Comparison of ENCODE assay signal across 1 cellular context in the genomic region with DNA sequence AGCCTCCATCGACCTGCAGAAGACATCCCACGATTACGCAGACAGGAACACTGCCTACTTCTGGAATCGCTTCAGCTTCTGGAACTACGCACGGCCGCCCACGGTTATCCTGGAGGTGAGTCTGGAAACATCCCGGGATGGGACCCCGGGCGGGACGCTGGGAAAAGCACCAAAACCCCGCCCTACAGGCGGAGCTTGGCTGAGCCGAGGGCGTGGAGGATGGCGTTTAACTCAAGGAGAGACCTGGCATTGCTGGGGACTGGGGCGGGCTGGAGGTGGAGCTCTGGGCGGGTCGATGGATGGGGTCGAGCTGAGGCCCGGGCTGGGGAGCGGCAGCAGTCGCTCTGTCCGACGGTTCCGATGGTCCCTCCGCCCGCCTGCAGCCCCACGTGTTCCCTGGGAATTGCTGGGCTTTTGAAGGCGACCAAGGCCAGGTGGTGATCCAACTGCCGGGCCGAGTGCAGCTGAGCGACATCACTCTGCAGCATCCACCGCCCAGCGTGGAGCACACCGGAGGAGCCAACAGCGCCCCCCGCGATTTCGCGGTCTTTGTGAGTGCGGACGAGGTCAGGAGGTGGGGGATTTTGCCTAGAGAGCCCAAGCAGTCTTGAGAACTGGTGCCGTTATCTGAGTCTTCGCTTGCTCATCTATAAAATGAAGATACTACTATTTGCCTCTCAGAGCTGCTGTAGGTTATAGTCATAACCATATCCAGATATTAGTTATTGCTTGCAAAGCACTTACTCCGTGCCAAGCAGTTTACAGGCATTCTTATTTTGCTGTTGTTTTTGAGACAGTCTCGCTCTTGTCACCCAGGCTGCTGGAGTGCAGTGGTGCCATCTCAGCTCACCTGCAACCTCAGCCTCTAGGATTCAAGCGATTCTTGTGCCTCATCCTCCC.
A peak's percentile ranks its signal among the peaks of the same experiment; 100 is the strongest.
TF ChIP-seq lines count a peak whose summit lies in the region.

No MANE protein-coding gene starts in this region.

TF ChIP-seq in HEK293, 187 proteins besides CTCF, POLR2A, EP300 and RAD21 (continued from another document and continues in another):
- TF ChIP-seq, protein P1, sequence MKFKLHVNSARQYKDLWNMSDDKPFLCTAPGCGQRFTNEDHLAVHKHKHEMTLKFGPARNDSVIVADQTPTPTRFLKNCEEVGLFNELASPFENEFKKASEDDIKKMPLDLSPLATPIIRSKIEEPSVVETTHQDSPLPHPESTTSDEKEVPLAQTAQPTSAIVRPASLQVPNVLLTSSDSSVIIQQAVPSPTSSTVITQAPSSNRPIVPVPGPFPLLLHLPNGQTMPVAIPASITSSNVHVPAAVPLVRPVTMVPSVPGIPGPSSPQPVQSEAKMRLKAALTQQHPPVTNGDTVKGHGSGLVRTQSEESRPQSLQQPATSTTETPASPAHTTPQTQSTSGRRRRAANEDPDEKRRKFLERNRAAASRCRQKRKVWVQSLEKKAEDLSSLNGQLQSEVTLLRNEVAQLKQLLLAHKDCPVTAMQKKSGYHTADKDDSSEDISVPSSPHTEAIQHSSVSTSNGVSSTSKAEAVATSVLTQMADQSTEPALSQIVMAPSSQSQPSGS (tag by site-specific recombination; IDR thresholded peaks at IDR 0.05; ENCODE audit: low read depth): no peak
- TF ChIP-seq SETDB1 (IDR thresholded peaks at IDR 0.05; ENCODE audit: insufficient read length, low read length): no peak
- TF ChIP-seq KLF9 (tag by site-specific recombination; IDR thresholded peaks at IDR 0.05; ENCODE audit: low read depth): peak; percentile 64; the same call in 1 of the 2 replicates
- TF ChIP-seq ZNF785 (tag by site-specific recombination; IDR thresholded peaks at IDR 0.05): no peak
- TF ChIP-seq ZFP37 (tag by site-specific recombination; IDR thresholded peaks at IDR 0.05): peak; percentile 80; the same call in 1 of the 2 replicates
- no peak for TF ChIP-seq ZNF23 (tag by site-specific recombination; IDR thresholded peaks at IDR 0.05; ENCODE audit: borderline replicate concordance)
- no peak for TF ChIP-seq ZNF311 (tag by site-specific recombination; IDR thresholded peaks at IDR 0.05; ENCODE audit: borderline replicate concordance)
- TF ChIP-seq ZNF214 (tag by site-specific recombination; IDR thresholded peaks at IDR 0.05; ENCODE audit: borderline replicate concordance): no peak
- no peak for TF ChIP-seq ZBTB7A (tag by site-specific recombination; IDR thresholded peaks at IDR 0.05; ENCODE audit: low read depth)
- TF ChIP-seq BCL11A (tag by site-specific recombination; IDR thresholded peaks at IDR 0.05; ENCODE audit: low read depth): peak; percentile 78; the same call in 1 of the 2 replicates
- no peak for TF ChIP-seq ZNF114 (tag by site-specific recombination; IDR thresholded peaks at IDR 0.05)
- TF ChIP-seq, protein P2, sequence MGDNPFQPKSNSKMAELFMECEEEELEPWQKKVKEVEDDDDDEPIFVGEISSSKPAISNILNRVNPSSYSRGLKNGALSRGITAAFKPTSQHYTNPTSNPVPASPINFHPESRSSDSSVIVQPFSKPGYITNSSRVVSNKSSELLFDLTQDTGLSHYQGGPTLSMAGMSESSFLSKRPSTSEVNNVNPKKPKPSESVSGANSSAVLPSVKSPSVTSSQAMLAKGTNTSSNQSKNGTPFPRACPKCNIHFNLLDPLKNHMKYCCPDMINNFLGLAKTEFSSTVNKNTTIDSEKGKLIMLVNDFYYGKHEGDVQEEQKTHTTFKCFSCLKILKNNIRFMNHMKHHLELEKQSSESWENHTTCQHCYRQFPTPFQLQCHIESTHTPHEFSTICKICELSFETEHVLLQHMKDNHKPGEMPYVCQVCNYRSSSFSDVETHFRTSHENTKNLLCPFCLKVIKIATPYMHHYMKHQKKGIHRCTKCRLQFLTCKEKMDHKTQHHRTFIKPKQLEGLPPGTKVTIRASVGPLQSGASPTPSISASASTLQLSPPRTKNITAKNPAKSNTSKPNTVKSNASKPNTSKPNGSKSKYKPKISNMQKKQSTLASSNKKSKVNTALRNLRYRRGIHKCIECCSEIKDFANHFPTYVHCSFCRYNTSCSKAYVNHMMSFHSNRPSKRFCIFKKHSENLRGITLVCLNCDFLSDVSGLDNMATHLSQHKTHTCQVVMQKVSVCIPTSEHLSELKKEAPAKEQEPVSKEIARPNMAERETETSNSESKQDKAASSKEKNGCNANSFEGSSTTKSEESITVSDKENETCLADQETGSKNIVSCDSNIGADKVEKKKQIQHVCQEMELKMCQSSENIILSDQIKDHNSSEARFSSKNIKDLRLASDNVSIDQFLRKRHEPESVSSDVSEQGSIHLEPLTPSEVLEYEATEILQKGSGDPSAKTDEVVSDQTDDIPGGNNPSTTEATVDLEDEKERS (tag by site-specific recombination; IDR thresholded peaks at IDR 0.05): 0 out of 2 replicates have a peak, but pooled peaks have one; percentile 50
- peak; percentile 90 for TF ChIP-seq ZNF600 (tag by site-specific recombination; IDR thresholded peaks at IDR 0.05)
- peak; percentile 72 for TF ChIP-seq ZIC2 (tag by site-specific recombination; IDR thresholded peaks at IDR 0.05)
- peak; percentile 40; the same call in 1 of the 2 replicates for TF ChIP-seq KLF16 (tag by site-specific recombination; IDR thresholded peaks at IDR 0.05)
- TF ChIP-seq ZBTB21 (tag by site-specific recombination; IDR thresholded peaks at IDR 0.05): no peak
- peak; percentile 93 for TF ChIP-seq ZBTB48 (tag by site-specific recombination; IDR thresholded peaks at IDR 0.05)
- peak; percentile 91 for TF ChIP-seq ZNF335 (tag by site-specific recombination; conservative IDR thresholded peaks at IDR 0.05)
- 0 out of 2 replicates have a peak, but pooled peaks have one; percentile 29 for TF ChIP-seq TRIM28 (IDR thresholded peaks at IDR 0.05; ENCODE audit: borderline replicate concordance, low read length)
- TF ChIP-seq ZBTB17 (tag by site-specific recombination; IDR thresholded peaks at IDR 0.05): peak; percentile 98
- TF ChIP-seq GFI1B (tag by site-specific recombination; IDR thresholded peaks at IDR 0.05): no peak
- no peak for TF ChIP-seq ZNF350 (tag by site-specific recombination; IDR thresholded peaks at IDR 0.05)
- TF ChIP-seq, protein P3, sequence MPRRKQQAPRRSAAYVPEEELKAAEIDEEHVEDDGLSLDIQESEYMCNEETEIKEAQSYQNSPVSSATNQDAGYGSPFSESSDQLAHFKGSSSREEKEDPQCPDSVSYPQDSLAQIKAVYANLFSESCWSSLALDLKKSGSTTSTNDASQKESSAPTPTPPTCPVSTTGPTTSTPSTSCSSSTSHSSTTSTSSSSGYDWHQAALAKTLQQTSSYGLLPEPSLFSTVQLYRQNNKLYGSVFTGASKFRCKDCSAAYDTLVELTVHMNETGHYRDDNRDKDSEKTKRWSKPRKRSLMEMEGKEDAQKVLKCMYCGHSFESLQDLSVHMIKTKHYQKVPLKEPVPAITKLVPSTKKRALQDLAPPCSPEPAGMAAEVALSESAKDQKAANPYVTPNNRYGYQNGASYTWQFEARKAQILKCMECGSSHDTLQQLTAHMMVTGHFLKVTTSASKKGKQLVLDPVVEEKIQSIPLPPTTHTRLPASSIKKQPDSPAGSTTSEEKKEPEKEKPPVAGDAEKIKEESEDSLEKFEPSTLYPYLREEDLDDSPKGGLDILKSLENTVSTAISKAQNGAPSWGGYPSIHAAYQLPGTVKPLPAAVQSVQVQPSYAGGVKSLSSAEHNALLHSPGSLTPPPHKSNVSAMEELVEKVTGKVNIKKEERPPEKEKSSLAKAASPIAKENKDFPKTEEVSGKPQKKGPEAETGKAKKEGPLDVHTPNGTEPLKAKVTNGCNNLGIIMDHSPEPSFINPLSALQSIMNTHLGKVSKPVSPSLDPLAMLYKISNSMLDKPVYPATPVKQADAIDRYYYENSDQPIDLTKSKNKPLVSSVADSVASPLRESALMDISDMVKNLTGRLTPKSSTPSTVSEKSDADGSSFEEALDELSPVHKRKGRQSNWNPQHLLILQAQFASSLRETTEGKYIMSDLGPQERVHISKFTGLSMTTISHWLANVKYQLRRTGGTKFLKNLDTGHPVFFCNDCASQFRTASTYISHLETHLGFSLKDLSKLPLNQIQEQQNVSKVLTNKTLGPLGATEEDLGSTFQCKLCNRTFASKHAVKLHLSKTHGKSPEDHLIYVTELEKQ (tag by site-specific recombination; IDR thresholded peaks at IDR 0.05; ENCODE audit: borderline replicate concordance): peak; percentile 35; the same call in 1 of the 2 replicates
- no peak for TF ChIP-seq ZFP41 (tag by site-specific recombination; IDR thresholded peaks at IDR 0.05; ENCODE audit: borderline replicate concordance)
- no peak for TF ChIP-seq ZNF324 (tag by site-specific recombination; IDR thresholded peaks at IDR 0.05)
- TF ChIP-seq ZNF146 (tag by site-specific recombination; IDR thresholded peaks at IDR 0.05): no peak
- no peak for TF ChIP-seq ZNF548 (tag by site-specific recombination; IDR thresholded peaks at IDR 0.05)
- no peak for TF ChIP-seq ZNF19 (tag by site-specific recombination; IDR thresholded peaks at IDR 0.05; ENCODE audit: low read depth)
- TF ChIP-seq ZNF266 (tag by site-specific recombination; IDR thresholded peaks at IDR 0.05; ENCODE audit: low read depth): no peak
- no peak for TF ChIP-seq SCRT2 (tag by site-specific recombination; IDR thresholded peaks at IDR 0.05)
- TF ChIP-seq MYNN (tag by site-specific recombination; IDR thresholded peaks at IDR 0.05; ENCODE audit: borderline replicate concordance): no peak
- TF ChIP-seq, protein P4, sequence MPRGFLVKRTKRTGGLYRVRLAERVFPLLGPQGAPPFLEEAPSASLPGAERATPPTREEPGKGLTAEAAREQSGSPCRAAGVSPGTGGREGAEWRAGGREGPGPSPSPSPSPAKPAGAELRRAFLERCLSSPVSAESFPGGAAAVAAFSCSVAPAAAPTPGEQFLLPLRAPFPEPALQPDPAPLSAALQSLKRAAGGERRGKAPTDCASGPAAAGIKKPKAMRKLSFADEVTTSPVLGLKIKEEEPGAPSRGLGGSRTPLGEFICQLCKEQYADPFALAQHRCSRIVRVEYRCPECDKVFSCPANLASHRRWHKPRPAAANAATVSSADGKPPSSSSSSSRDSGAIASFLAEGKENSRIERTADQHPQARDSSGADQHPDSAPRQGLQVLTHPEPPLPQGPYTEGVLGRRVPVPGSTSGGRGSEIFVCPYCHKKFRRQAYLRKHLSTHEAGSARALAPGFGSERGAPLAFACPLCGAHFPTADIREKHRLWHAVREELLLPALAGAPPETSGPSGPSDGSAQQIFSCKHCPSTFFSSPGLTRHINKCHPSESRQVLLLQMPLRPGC (tag by site-specific recombination; IDR thresholded peaks at IDR 0.05): peak; percentile 57; the same call in 1 of the 2 replicates
- TF ChIP-seq ZNF558 (tag by site-specific recombination; IDR thresholded peaks at IDR 0.05): no peak
- TF ChIP-seq, protein P5, sequence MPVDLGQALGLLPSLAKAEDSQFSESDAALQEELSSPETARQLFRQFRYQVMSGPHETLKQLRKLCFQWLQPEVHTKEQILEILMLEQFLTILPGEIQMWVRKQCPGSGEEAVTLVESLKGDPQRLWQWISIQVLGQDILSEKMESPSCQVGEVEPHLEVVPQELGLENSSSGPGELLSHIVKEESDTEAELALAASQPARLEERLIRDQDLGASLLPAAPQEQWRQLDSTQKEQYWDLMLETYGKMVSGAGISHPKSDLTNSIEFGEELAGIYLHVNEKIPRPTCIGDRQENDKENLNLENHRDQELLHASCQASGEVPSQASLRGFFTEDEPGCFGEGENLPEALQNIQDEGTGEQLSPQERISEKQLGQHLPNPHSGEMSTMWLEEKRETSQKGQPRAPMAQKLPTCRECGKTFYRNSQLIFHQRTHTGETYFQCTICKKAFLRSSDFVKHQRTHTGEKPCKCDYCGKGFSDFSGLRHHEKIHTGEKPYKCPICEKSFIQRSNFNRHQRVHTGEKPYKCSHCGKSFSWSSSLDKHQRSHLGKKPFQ (tag by site-specific recombination; IDR thresholded peaks at IDR 0.05): peak; percentile 43; the same call in 1 of the 2 replicates
- peak; percentile 79 for TF ChIP-seq ZBTB8A (tag by site-specific recombination; IDR thresholded peaks at IDR 0.05)
- TF ChIP-seq, protein P6, sequence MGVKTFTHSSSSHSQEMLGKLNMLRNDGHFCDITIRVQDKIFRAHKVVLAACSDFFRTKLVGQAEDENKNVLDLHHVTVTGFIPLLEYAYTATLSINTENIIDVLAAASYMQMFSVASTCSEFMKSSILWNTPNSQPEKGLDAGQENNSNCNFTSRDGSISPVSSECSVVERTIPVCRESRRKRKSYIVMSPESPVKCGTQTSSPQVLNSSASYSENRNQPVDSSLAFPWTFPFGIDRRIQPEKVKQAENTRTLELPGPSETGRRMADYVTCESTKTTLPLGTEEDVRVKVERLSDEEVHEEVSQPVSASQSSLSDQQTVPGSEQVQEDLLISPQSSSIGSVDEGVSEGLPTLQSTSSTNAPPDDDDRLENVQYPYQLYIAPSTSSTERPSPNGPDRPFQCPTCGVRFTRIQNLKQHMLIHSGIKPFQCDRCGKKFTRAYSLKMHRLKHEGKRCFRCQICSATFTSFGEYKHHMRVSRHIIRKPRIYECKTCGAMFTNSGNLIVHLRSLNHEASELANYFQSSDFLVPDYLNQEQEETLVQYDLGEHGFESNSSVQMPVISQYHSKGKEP (tag by site-specific recombination; IDR thresholded peaks at IDR 0.05): 0 out of 2 replicates have a peak, but pooled peaks have one; percentile 16
- TF ChIP-seq KLF7 (tag by site-specific recombination; IDR thresholded peaks at IDR 0.05; ENCODE audit: borderline replicate concordance): peak; percentile 74; the same call in 1 of the 2 replicates
- TF ChIP-seq, protein P7, sequence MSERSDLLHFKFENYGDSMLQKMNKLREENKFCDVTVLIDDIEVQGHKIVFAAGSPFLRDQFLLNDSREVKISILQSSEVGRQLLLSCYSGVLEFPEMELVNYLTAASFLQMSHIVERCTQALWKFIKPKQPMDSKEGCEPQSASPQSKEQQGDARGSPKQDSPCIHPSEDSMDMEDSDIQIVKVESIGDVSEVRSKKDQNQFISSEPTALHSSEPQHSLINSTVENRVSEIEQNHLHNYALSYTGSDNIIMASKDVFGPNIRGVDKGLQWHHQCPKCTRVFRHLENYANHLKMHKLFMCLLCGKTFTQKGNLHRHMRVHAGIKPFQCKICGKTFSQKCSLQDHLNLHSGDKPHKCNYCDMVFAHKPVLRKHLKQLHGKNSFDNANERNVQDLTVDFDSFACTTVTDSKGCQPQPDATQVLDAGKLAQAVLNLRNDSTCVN (tag by site-specific recombination; optimal IDR thresholded peaks at IDR 0.05): peak; percentile 41
- peak; percentile 81 for TF ChIP-seq ZXDB (tag by site-specific recombination; IDR thresholded peaks at IDR 0.05)
